In genomic region chr2:48605482-48606175, GRCh38 we compare ENCODE assay signal across 1 cellular context.
A peak's percentile ranks its signal among the peaks of the same experiment; 100 is the strongest.
TF ChIP-seq lines count a peak whose summit lies in the region.

No MANE protein-coding gene starts in this region.

TF ChIP-seq in K562, 482 proteins besides CTCF, POLR2A, EP300 and RAD21 (continued from another document and continues in another):
- TF ChIP-seq, protein P1, sequence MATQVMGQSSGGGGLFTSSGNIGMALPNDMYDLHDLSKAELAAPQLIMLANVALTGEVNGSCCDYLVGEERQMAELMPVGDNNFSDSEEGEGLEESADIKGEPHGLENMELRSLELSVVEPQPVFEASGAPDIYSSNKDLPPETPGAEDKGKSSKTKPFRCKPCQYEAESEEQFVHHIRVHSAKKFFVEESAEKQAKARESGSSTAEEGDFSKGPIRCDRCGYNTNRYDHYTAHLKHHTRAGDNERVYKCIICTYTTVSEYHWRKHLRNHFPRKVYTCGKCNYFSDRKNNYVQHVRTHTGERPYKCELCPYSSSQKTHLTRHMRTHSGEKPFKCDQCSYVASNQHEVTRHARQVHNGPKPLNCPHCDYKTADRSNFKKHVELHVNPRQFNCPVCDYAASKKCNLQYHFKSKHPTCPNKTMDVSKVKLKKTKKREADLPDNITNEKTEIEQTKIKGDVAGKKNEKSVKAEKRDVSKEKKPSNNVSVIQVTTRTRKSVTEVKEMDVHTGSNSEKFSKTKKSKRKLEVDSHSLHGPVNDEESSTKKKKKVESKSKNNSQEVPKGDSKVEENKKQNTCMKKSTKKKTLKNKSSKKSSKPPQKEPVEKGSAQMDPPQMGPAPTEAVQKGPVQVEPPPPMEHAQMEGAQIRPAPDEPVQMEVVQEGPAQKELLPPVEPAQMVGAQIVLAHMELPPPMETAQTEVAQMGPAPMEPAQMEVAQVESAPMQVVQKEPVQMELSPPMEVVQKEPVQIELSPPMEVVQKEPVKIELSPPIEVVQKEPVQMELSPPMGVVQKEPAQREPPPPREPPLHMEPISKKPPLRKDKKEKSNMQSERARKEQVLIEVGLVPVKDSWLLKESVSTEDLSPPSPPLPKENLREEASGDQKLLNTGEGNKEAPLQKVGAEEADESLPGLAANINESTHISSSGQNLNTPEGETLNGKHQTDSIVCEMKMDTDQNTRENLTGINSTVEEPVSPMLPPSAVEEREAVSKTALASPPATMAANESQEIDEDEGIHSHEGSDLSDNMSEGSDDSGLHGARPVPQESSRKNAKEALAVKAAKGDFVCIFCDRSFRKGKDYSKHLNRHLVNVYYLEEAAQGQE (CRISPR knock-in tag; IDR thresholded peaks at IDR 0.05; ENCODE audit: low read depth) = no peak
- TF ChIP-seq STAT5A (IDR thresholded peaks at IDR 0.05; ENCODE audit: borderline replicate concordance, low read length) (peak; percentile 95), MAZ (CRISPR knock-in tag; conservative IDR thresholded peaks at IDR 0.05 in 1 of 2, IDR thresholded peaks at IDR 0.05 in 1 of 2) (no peak), PPARD (CRISPR knock-in tag; IDR thresholded peaks at IDR 0.05) (no peak), ZNF76 (CRISPR knock-in tag; IDR thresholded peaks at IDR 0.05; ENCODE audit: borderline replicate concordance) (no peak), MYBL2 (IDR thresholded peaks at IDR 0.05; ENCODE audit: low read depth) (peak; percentile 40; the same call in 1 of the 2 replicates), MYBL2 (CRISPR knock-in tag; IDR thresholded peaks at IDR 0.05; ENCODE audit: borderline replicate concordance) (no peak), NR1H2 (CRISPR knock-in tag; IDR thresholded peaks at IDR 0.05) (no peak), ZNF175 (CRISPR knock-in tag; IDR thresholded peaks at IDR 0.05; ENCODE audit: low read depth) (no peak), MITF (IDR thresholded peaks at IDR 0.05) (no peak), ZNF644 (tag; IDR thresholded peaks at IDR 0.05; ENCODE audit: low read depth) (no peak; the same call in 1 of the 2 replicates), YY1 (IDR thresholded peaks at IDR 0.05; ENCODE audit: borderline replicate concordance in 1 of 3, control insufficient read depth in 1 of 3, extremely low read depth in 1 of 3, insufficient read depth in 3 of 3, insufficient read length in 1 of 3, insufficient replicate concordance in 2 of 3, low read depth in 1 of 3, low read length in 2 of 3) (no peak), PRMT5 (CRISPR knock-in tag; IDR thresholded peaks at IDR 0.05) (no peak), STAT5B (CRISPR knock-in tag; IDR thresholded peaks at IDR 0.05) (no peak), GMEB1 (CRISPR knock-in tag; IDR thresholded peaks at IDR 0.05) (no peak), HMBOX1 (IDR thresholded peaks at IDR 0.05) (no peak), TAL1 (IDR thresholded peaks at IDR 0.05) (peak; percentile 95), SAFB (IDR thresholded peaks at IDR 0.05; ENCODE audit: borderline replicate concordance, low read depth, low read length) (no peak), THAP12 (CRISPR knock-in tag; IDR thresholded peaks at IDR 0.05) (no peak), CBFA2T2 (conservative IDR thresholded peaks at IDR 0.05) (peak; percentile 95), TCF15 (CRISPR knock-in tag; IDR thresholded peaks at IDR 0.05) (no peak), FOXM1 (IDR thresholded peaks at IDR 0.05; ENCODE audit: low read depth) (peak; percentile 91), FOXM1 (CRISPR knock-in tag; IDR thresholded peaks at IDR 0.05; ENCODE audit: low read depth) (no peak)
- TF ChIP-seq, protein P2, sequence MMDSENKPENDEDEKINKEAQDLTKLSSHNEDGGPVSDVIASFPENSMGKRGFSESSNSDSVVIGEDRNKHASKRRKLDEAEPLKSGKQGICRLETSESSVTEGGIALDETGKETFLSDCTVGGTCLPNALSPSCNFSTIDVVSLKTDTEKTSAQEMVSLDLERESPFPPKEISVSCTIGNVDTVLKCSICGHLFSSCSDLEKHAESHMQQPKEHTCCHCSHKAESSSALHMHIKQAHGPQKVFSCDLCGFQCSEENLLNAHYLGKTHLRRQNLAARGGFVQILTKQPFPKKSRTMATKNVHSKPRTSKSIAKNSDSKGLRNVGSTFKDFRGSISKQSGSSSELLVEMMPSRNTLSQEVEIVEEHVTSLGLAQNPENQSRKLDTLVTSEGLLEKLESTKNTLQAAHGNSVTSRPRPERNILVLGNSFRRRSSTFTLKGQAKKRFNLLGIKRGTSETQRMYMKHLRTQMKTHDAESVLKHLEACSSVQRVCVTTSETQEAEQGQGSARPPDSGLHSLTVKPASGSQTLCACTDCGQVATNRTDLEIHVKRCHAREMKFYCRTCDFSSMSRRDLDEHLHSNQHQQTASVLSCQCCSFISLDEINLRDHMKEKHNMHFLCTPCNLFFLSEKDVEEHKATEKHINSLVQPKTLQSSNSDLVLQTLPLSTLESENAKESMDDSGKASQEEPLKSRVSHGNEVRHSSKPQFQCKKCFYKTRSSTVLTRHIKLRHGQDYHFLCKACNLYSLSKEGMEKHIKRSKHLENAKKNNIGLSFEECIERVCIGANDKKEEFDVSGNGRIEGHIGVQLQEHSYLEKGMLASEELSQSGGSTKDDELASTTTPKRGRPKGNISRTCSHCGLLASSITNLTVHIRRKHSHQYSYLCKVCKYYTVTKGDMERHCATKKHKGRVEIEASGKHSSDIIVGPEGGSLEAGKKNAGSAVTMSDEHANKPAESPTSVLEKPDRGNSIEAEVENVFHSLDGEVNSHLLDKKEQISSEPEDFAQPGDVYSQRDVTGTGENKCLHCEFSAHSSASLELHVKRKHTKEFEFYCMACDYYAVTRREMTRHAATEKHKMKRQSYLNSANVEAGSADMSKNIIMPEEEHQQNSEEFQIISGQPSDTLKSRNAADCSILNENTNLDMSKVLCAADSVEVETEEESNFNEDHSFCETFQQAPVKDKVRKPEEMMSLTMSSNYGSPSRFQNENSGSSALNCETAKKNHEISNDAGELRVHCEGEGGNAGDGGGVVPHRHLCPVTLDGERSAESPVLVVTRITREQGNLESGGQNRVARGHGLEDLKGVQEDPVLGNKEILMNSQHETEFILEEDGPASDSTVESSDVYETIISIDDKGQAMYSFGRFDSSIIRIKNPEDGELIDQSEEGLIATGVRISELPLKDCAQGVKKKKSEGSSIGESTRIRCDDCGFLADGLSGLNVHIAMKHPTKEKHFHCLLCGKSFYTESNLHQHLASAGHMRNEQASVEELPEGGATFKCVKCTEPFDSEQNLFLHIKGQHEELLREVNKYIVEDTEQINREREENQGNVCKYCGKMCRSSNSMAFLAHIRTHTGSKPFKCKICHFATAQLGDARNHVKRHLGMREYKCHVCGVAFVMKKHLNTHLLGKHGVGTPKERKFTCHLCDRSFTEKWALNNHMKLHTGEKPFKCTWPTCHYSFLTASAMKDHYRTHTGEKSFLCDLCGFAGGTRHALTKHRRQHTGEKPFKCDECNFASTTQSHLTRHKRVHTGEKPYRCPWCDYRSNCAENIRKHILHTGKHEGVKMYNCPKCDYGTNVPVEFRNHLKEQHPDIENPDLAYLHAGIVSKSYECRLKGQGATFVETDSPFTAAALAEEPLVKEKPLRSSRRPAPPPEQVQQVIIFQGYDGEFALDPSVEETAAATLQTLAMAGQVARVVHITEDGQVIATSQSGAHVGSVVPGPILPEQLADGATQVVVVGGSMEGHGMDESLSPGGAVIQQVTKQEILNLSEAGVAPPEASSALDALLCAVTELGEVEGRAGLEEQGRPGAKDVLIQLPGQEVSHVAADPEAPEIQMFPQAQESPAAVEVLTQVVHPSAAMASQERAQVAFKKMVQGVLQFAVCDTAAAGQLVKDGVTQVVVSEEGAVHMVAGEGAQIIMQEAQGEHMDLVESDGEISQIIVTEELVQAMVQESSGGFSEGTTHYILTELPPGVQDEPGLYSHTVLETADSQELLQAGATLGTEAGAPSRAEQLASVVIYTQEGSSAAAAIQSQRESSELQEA (IDR thresholded peaks at IDR 0.05; ENCODE audit: low read depth) = no peak
- TF ChIP-seq, protein P3, sequence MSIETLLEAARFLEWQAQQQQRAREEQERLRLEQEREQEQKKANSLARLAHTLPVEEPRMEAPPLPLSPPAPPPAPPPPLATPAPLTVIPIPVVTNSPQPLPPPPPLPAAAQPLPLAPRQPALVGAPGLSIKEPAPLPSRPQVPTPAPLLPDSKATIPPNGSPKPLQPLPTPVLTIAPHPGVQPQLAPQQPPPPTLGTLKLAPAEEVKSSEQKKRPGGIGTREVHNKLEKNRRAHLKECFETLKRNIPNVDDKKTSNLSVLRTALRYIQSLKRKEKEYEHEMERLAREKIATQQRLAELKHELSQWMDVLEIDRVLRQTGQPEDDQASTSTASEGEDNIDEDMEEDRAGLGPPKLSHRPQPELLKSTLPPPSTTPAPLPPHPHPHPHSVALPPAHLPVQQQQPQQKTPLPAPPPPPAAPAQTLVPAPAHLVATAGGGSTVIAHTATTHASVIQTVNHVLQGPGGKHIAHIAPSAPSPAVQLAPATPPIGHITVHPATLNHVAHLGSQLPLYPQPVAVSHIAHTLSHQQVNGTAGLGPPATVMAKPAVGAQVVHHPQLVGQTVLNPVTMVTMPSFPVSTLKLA (conservative IDR thresholded peaks at IDR 0.05) = peak; percentile 55 to 57; a peak in 3 of 4 replicates
- TF ChIP-seq, protein P4, sequence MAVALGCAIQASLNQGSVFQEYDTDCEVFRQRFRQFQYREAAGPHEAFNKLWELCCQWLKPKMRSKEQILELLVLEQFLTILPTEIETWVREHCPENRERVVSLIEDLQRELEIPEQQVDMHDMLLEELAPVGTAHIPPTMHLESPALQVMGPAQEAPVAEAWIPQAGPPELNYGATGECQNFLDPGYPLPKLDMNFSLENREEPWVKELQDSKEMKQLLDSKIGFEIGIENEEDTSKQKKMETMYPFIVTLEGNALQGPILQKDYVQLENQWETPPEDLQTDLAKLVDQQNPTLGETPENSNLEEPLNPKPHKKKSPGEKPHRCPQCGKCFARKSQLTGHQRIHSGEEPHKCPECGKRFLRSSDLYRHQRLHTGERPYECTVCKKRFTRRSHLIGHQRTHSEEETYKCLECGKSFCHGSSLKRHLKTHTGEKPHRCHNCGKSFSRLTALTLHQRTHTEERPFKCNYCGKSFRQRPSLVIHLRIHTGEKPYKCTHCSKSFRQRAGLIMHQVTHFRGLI (CRISPR knock-in tag; IDR thresholded peaks at IDR 0.05) = no peak
- TF ChIP-seq, protein P5, sequence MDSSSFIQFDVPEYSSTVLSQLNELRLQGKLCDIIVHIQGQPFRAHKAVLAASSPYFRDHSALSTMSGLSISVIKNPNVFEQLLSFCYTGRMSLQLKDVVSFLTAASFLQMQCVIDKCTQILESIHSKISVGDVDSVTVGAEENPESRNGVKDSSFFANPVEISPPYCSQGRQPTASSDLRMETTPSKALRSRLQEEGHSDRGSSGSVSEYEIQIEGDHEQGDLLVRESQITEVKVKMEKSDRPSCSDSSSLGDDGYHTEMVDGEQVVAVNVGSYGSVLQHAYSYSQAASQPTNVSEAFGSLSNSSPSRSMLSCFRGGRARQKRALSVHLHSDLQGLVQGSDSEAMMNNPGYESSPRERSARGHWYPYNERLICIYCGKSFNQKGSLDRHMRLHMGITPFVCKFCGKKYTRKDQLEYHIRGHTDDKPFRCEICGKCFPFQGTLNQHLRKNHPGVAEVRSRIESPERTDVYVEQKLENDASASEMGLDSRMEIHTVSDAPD (CRISPR knock-in tag; IDR thresholded peaks at IDR 0.05) = no peak
